ENCODE assay signal across 12 cellular contexts in genomic region chr10:24974978-24975377, GRCh38. TPM values are rescaled to one million over a fixed set of nuclear protein-coding genes. Genes with fewer than 3 reads are reported as not detected.
DNase-seq lines count a peak whose midpoint lies in the region; ATAC-seq, FAIRE-seq and TF ChIP-seq lines count a peak whose summit lies in the region.
"Had no signal": no experiment of that assay in that cellular context is flagged by ENCODE, and none has a peak within 500 bp of the region (broad histone marks: within the 10 kb centered on the region; RNA-seq: fewer than 3 reads in every experiment).

No MANE protein-coding gene starts in this region.

- H3K27ac Mint-ChIP-seq in HFFc6, result peak overlapping the region; percentile 40
- H3K27ac Mint-ChIP-seq in chondrocyte (ENCODE audit: unreplicated experiment), result peak overlapping the region; percentile 41
- H3K27ac Mint-ChIP-seq in activated naive CD8-positive, alpha-beta T cell treated with anti-CD3 and anti-CD28 coated beads for 36 hours, result no peak overlapping the region
- H3K27ac Mint-ChIP-seq: activated naive CD8-positive, alpha-beta T cell treated with anti-CD3 and anti-CD28 coated beads, Interleukin-2, amount 10 ng/mL, durations not matched to agents 7 days and 5 days had no signal

- H3F3A ChIP-seq in smooth muscle cell (ENCODE audit: low read depth), result no peaks in the 10 kb centered on the region

- H3K27ac ChIP-seq in left lung, result peak overlapping the region in 1 of 2 donors; percentile 39
- no peak overlapping the region for H3K27ac ChIP-seq in smooth muscle cell (ENCODE audit: low read depth)

- no peaks in the 10 kb centered on the region for H3K36me3 ChIP-seq in left lung
- H3K36me3 ChIP-seq in smooth muscle cell (ENCODE audit: low read depth), result no peaks in the 10 kb centered on the region

- H3K36me3 Mint-ChIP-seq in HFFc6 (ENCODE audit: low read depth) (no peaks in the 10 kb centered on the region), chondrocyte (ENCODE audit: low read depth) (no peaks in the 10 kb centered on the region)
- H3K36me3 Mint-ChIP-seq in activated naive CD8-positive, alpha-beta T cell treated with anti-CD3 and anti-CD28 coated beads for 36 hours, result no peaks in the 10 kb centered on the region

- intact Hi-C loops in left lung (cut with DNase I), result no loop called here

- TF ChIP-seq CTCF in HFFc6 (IDR thresholded peaks at IDR 0.05) (peak; percentile 48), chondrocyte (IDR thresholded peaks at IDR 0.05) (peak; percentile 39), left lung (IDR thresholded peaks at IDR 0.05) (no peak), smooth muscle cell (IDR thresholded peaks at IDR 0.05; ENCODE audit: borderline replicate concordance, insufficient read depth, poor library complexity, severe bottlenecking) (no peak)

- H3K4me3 ChIP-seq in left lung, result no peak overlapping the region
- no peak overlapping the region for H3K4me3 ChIP-seq in smooth muscle cell

- no peak for TF ChIP-seq POLR2A in GM12892 (IDR thresholded peaks at IDR 0.05; ENCODE audit: low read depth, low read length)

- no peaks in the 10 kb centered on the region for H3K79me2 ChIP-seq in smooth muscle cell (ENCODE audit: low read depth)

- H3K27me3 Mint-ChIP-seq in HFFc6 (ENCODE audit: insufficient read depth), result peaks cover 3% of the 10 kb centered on the region; the same call in 1 of the 2 replicates
- H3K27me3 Mint-ChIP-seq in chondrocyte (ENCODE audit: low read depth), result no peaks in the 10 kb centered on the region
- no peaks in the 10 kb centered on the region for H3K27me3 Mint-ChIP-seq in activated naive CD8-positive, alpha-beta T cell treated with anti-CD3 and anti-CD28 coated beads for 36 hours
- H3K27me3 Mint-ChIP-seq: activated naive CD8-positive, alpha-beta T cell treated with anti-CD3 and anti-CD28 coated beads, Interleukin-2, amount 10 ng/mL, durations not matched to agents 7 days and 5 days had no signal

- H3K27me3 ChIP-seq in left lung (no peaks in the 10 kb centered on the region), smooth muscle cell (ENCODE audit: low read depth) (no peaks in the 10 kb centered on the region)

- H3K4me3 Mint-ChIP-seq in HFFc6 (peak overlapping the region; percentile 22; the same call in 1 of the 2 replicates), chondrocyte (ENCODE audit: unreplicated experiment) (no peak overlapping the region)
- H3K4me3 Mint-ChIP-seq in activated naive CD8-positive, alpha-beta T cell treated with anti-CD3 and anti-CD28 coated beads for 36 hours, result no peak overlapping the region
- H3K4me3 Mint-ChIP-seq: activated naive CD8-positive, alpha-beta T cell treated with anti-CD3 and anti-CD28 coated beads, Interleukin-2, amount 10 ng/mL, durations not matched to agents 7 days and 5 days had no signal

- no peak for FAIRE-seq in GM12892 (lab: Jason Lieb, UNC)
- FAIRE-seq: urothelium cell line had no signal

- no peak overlapping the region for H3K9ac ChIP-seq in smooth muscle cell (ENCODE audit: low read depth)

- peak overlapping the region; percentile 10 for H3K4me2 ChIP-seq in smooth muscle cell

- H2AFZ ChIP-seq in smooth muscle cell (ENCODE audit: low read depth), result no peak overlapping the region

- no peaks in the 10 kb centered on the region for H3K9me3 Mint-ChIP-seq in HFFc6
- H3K9me3 Mint-ChIP-seq in chondrocyte (ENCODE audit: low read depth), result no peaks in the 10 kb centered on the region
- H3K9me3 Mint-ChIP-seq in activated naive CD8-positive, alpha-beta T cell treated with anti-CD3 and anti-CD28 coated beads for 36 hours, result no peaks in the 10 kb centered on the region
- H3K9me3 Mint-ChIP-seq: activated naive CD8-positive, alpha-beta T cell treated with anti-CD3 and anti-CD28 coated beads, Interleukin-2, amount 10 ng/mL, durations not matched to agents 7 days and 5 days had no signal

- no peaks in the 10 kb centered on the region for H3K9me3 ChIP-seq in left lung
- no peaks in the 10 kb centered on the region for H3K9me3 ChIP-seq in smooth muscle cell (replicated peaks; ENCODE audit: low read depth)

- DNase-seq in HFFc6, result peak; percentile 49
- DNase-seq in chondrocyte (ENCODE audit: low spot score), result no peak
- no peak for DNase-seq in left lung
- DNase-seq in smooth muscle cell (lab: John Stamatoyannopoulos, UW; ENCODE audit: unreplicated experiment), result no peak
- no peak for DNase-seq in activated naive CD8-positive, alpha-beta T cell treated with anti-CD3 and anti-CD28 coated beads for 36 hours
- DNase-seq in GM12892 (ENCODE audit: insufficient read length), result no peak
- no peak for DNase-seq in NCI-H524 treated with DMSO at 0.1 percent for 48 hours (lab: John Stamatoyannopoulos, UW)
- DNase-seq: activated naive CD8-positive, alpha-beta T cell treated with anti-CD3 and anti-CD28 coated beads, Interleukin-2, amount 10 ng/mL, durations not matched to agents 7 days and 5 days; NCI-H1105 had no signal

- H4K20me1 ChIP-seq in smooth muscle cell (ENCODE audit: low read depth), result no peaks in the 10 kb centered on the region

- 26% methylated on average over 2 of the region's 2 CpGs for WGBS in smooth muscle cell (ENCODE audit: low lambda C conversion rate)

- ATAC-seq in left lung, result peak; percentile 65
- ATAC-seq in GM21619 (IDR thresholded peaks at IDR 0.05; ENCODE audit: unreplicated experiment), result no peak

- H3K4me1 ChIP-seq in left lung, result no peaks in the 10 kb centered on the region
- no peaks in the 10 kb centered on the region for H3K4me1 ChIP-seq in smooth muscle cell (ENCODE audit: low read depth)

- H3K4me1 Mint-ChIP-seq in HFFc6 (ENCODE audit: low read depth) (peaks cover 17% of the 10 kb centered on the region), chondrocyte (ENCODE audit: low read depth) (peaks cover 19% of the 10 kb centered on the region)
- H3K4me1 Mint-ChIP-seq in activated naive CD8-positive, alpha-beta T cell treated with anti-CD3 and anti-CD28 coated beads for 36 hours, result peaks cover 7% of the 10 kb centered on the region
- H3K4me1 Mint-ChIP-seq: activated naive CD8-positive, alpha-beta T cell treated with anti-CD3 and anti-CD28 coated beads, Interleukin-2, amount 10 ng/mL, durations not matched to agents 7 days and 5 days had no signal

RNA-seq across cellular contexts. Expression of gene PRTFDC1, which starts 22.6 kb away (rescaled TPM):
- 10 to 100 TPM; 16.2 to 32.6 (median 29.0) TPM for total RNA-seq in HFFc6 (2021; fragmentation: NEBNext Ultra II Directional; extraction: Animal tissue kit (Norgen Biotek cat#: 25700))
- total RNA-seq in chondrocyte (5.9 to 13.1 TPM (median 10.1 TPM) in 3 replicates), left lung (1 to 10 TPM; 5.2 to 8.2 TPM), smooth muscle cell (11.9 and 18.0 TPM in 2 replicates)
- polyA plus RNA-seq in smooth muscle cell, result 9.2 and 10.2 TPM in 2 replicates
- total RNA-seq in activated naive CD8-positive, alpha-beta T cell treated with anti-CD3 and anti-CD28 coated beads for 36 hours, result 1 to 10 TPM; 2.8 to 3.6 TPM
- polyA plus RNA-seq in GM12892 (2012; ENCODE audit: missing spikeins), result 0.68 TPM

RNA-seq across cellular contexts. Expression of gene ENKUR, which starts 41.0 kb away (rescaled TPM):
- under 1 TPM in 5 of 6 experiments, not detected in 1; 0.14 to 0.33 (median 0.23) TPM for total RNA-seq in HFFc6 (2021; fragmentation: NEBNext Ultra II Directional; extraction: Animal tissue kit (Norgen Biotek cat#: 25700))
- total RNA-seq in chondrocyte, result 0.45 to 3.2 TPM (median 0.56 TPM) in 3 replicates
- total RNA-seq in left lung, result 1 to 10 TPM in 1 of 2 donors, under 1 TPM in 1; 0.06 to 4.3 TPM
- total RNA-seq in smooth muscle cell, result 0.09 and 0.58 TPM in 2 replicates
- 0.39 TPM in 1 of 2 replicates, not detected in the other for polyA plus RNA-seq in smooth muscle cell
- not detected for total RNA-seq in activated naive CD8-positive, alpha-beta T cell treated with anti-CD3 and anti-CD28 coated beads for 36 hours
- not detected for polyA plus RNA-seq in GM12892 (2012; ENCODE audit: missing spikeins)
- total RNA-seq: activated naive CD8-positive, alpha-beta T cell treated with anti-CD3 and anti-CD28 coated beads, Interleukin-2, amount 10 ng/mL, durations not matched to agents 7 days and 5 days; epithelial cell of proximal tubule had no signal

RNA-seq across cellular contexts. Expression of gene THNSL1, which starts 41.4 kb away (rescaled TPM):
- 1 to 10 TPM; 2.8 to 4.4 (median 3.6) TPM for total RNA-seq in HFFc6 (2021; fragmentation: NEBNext Ultra II Directional; extraction: Animal tissue kit (Norgen Biotek cat#: 25700))
- total RNA-seq in chondrocyte (3.0 to 5.3 TPM (median 3.3 TPM) in 3 replicates), left lung (1 to 10 TPM; 3.9 to 4.1 TPM), smooth muscle cell (2.5 and 3.4 TPM in 2 replicates)
- polyA plus RNA-seq in smooth muscle cell, result 2.0 and 2.6 TPM in 2 replicates
- 10 to 100 TPM; 10.1 to 10.7 TPM for total RNA-seq in activated naive CD8-positive, alpha-beta T cell treated with anti-CD3 and anti-CD28 coated beads for 36 hours
- polyA plus RNA-seq in GM12892 (2012; ENCODE audit: missing spikeins), result 4.5 TPM

Comparison
In these comparisons a context has a peak if more than half of its experiments do, and no peak if none do; other contexts are left out.
1. CTCF ChIP-seq: peak in HFFc6 (single experiment) and chondrocyte (single experiment); none in left lung (0 of 2) and smooth muscle cell (single experiment).